Comparison of ENCODE assay signal across 25 cellular contexts in the genomic region with DNA sequence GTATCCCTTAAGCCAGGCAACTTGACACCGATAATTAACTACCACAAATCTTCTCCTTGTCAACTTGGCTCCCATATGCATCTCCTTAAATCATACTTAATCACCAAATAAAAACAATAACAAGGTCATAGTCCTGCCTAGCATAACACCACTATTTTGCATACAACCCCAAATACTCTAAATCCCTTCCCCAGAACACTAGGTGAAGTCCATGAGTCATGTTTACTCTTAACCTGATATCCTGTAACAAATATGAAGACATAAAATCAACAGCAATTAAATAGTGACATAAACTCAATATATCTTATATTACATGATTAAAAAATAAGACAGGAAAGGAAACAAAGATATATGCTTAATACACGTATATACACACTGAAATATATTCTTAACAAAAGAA.
"Had no signal": no experiment of that assay in that cellular context is flagged by ENCODE, and none has a peak within 500 bp of the region (broad histone marks: within the 10 kb centered on the region; RNA-seq: fewer than 3 reads in every experiment).

No MANE protein-coding gene starts in this region.

- H3K27me3 Mint-ChIP-seq: activated CD4-positive, alpha-beta T cell treated with anti-CD3 and anti-CD28 coated beads, Interleukin-2, amount 10 ng/mL, durations not matched to agents 24 days and 14 days; activated naive CD4-positive, alpha-beta T cell treated with anti-CD3 and anti-CD28 coated beads, Interleukin-2, amount 50 U/mL, for 24 hours; activated naive CD8-positive, alpha-beta T cell treated with anti-CD3 and anti-CD28 coated beads, Interleukin-2, amount 10 ng/mL, durations not matched to agents 7 days and 5 days; activated T-cell treated with anti-CD3 and anti-CD28 coated beads, Interleukin-2, amount 50 U/mL, for 24 hours had no signal

- H3K4me1 Mint-ChIP-seq: activated CD4-positive, alpha-beta T cell treated with anti-CD3 and anti-CD28 coated beads, Interleukin-2, amount 10 ng/mL, durations not matched to agents 24 days and 14 days; activated naive CD4-positive, alpha-beta T cell treated with anti-CD3 and anti-CD28 coated beads, Interleukin-2, amount 50 U/mL, for 24 hours; activated naive CD8-positive, alpha-beta T cell treated with anti-CD3 and anti-CD28 coated beads, Interleukin-2, amount 10 ng/mL, durations not matched to agents 7 days and 5 days had no signal

- H3K27ac Mint-ChIP-seq: activated CD4-positive, alpha-beta T cell treated with anti-CD3 and anti-CD28 coated beads, Interleukin-2, amount 10 ng/mL, durations not matched to agents 24 days and 14 days; activated CD8-positive, alpha-beta T cell treated with anti-CD3 and anti-CD28 coated beads, Interleukin-2, amount 10 ng/mL, durations not matched to agents 7 days and 5 days; activated naive CD4-positive, alpha-beta T cell treated with anti-CD3 and anti-CD28 coated beads, Interleukin-2, amount 50 U/mL, for 24 hours; activated naive CD8-positive, alpha-beta T cell treated with anti-CD3 and anti-CD28 coated beads, Interleukin-2, amount 10 ng/mL, durations not matched to agents 7 days and 5 days; activated T-cell treated with anti-CD3 and anti-CD28 coated beads, Interleukin-2, amount 50 U/mL, for 24 hours; activated T-helper 2 cell treated with anti-CD3 and anti-CD28 coated beads, Interferon-gamma antibody, Interleukin-2, Interleukin-4, amounts not matched to agents 10 μg/mL and 5 μg/mL and 100 μg/mL, durations not matched to agents 14 hours and 24 hours and 36 hours had no signal

- DNase-seq: activated CD4-positive, alpha-beta T cell treated with anti-CD3 and anti-CD28 coated beads, Interleukin-2, amount 10 ng/mL, durations not matched to agents 24 days and 14 days; activated CD4-positive, alpha-beta T cell treated with anti-CD3 and anti-CD28 coated beads, Interleukin-2, amount 50 U/mL, for 4 hours; activated CD4-positive, CD25-positive, alpha-beta regulatory T cell; activated CD8-positive, alpha-beta T cell treated with anti-CD3 and anti-CD28 coated beads, Interleukin-2, amount 10 ng/mL, durations not matched to agents 7 days and 5 days; activated gamma-delta T cell; activated naive CD4-positive, alpha-beta T cell treated with Interleukin-2 at 50 U/mL for 16 hours; activated naive CD8-positive, alpha-beta T cell treated with anti-CD3 and anti-CD28 coated beads, Interleukin-2, amount 10 ng/mL, durations not matched to agents 7 days and 5 days; activated T-cell treated with anti-CD3 and anti-CD28 coated beads, Interleukin-2, amount 50 U/mL, for 24 hours; amygdala; NCI-H1105; NCI-H1417 treated with DMSO at 0.1 percent for 48 hours; NCI-H187 treated with DMSO at 0.1 percent for 48 hours; NCI-H2081 treated with DMSO at 0.1 percent for 48 hours; NCI-H2227 treated with DMSO at 0.1 percent for 48 hours; NCI-H446; NCI-H510A treated with DMSO at 0.1 percent for 48 hours; NCI-H526 treated with DMSO at 0.1 percent for 48 hours; NK-92 treated with Interleukin-12 subunit alpha and Interleukin-12 subunit beta, amount 100 ng/mL, for 24 hours; PC-9; Right ventricle myocardium superior; SJCRH30; T1000; WERI-Rb-1 had no signal

- H3K36me3 Mint-ChIP-seq: activated naive CD4-positive, alpha-beta T cell treated with anti-CD3 and anti-CD28 coated beads, Interleukin-2, amount 50 U/mL, for 24 hours; activated naive CD8-positive, alpha-beta T cell treated with anti-CD3 and anti-CD28 coated beads, Interleukin-2, amount 10 ng/mL, durations not matched to agents 7 days and 5 days had no signal

- H3K4me3 Mint-ChIP-seq: activated CD4-positive, alpha-beta T cell treated with anti-CD3 and anti-CD28 coated beads, Interleukin-2, amount 10 ng/mL, durations not matched to agents 24 days and 14 days; activated CD8-positive, alpha-beta T cell treated with anti-CD3 and anti-CD28 coated beads, Interleukin-2, amount 10 ng/mL, durations not matched to agents 7 days and 5 days; activated naive CD4-positive, alpha-beta T cell treated with anti-CD3 and anti-CD28 coated beads, Interleukin-2, amount 50 U/mL, for 24 hours; activated naive CD8-positive, alpha-beta T cell treated with anti-CD3 and anti-CD28 coated beads, Interleukin-2, amount 10 ng/mL, durations not matched to agents 7 days and 5 days; activated T-cell treated with anti-CD3 and anti-CD28 coated beads, Interleukin-2, amount 50 U/mL, for 24 hours had no signal

- H3K9me3 Mint-ChIP-seq: activated naive CD4-positive, alpha-beta T cell treated with anti-CD3 and anti-CD28 coated beads, Interleukin-2, amount 50 U/mL, for 24 hours; activated T-cell treated with anti-CD3 and anti-CD28 coated beads, Interleukin-2, amount 50 U/mL, for 24 hours had no signal
